In the genomic region with DNA sequence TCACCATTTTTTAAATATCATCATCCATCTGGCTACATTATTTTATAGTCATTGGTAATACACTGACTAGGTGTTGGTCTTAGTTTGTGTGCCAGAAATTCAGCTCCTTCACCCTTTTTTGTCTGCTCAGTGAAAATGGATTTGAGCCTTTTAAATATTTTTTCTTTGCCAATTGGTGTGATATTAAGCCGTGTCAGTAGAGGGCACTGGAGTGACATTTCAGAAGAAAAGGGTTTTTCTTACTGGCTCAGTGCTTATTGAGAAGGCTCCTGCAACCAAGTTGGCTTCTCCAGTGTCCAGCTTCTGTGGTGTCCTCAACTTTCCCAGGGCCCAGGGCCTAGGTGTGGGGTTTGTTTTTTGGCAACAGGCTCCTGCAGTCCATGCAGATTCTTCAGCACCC, we compare ENCODE assay signal across 9 cellular contexts.
DNase-seq lines count a peak whose midpoint lies in the region; ATAC-seq, FAIRE-seq and TF ChIP-seq lines count a peak whose summit lies in the region.
"Had no signal": no experiment of that assay in that cellular context is flagged by ENCODE, and none has a peak within 500 bp of the region (broad histone marks: within the 10 kb centered on the region; RNA-seq: fewer than 3 reads in every experiment).

No MANE protein-coding gene starts in this region.

- no peak overlapping the region for H3K4me3 ChIP-seq in epithelial cell of proximal tubule (ENCODE audit: low read depth, low read length)

- TF ChIP-seq CTCF in epithelial cell of proximal tubule (conservative IDR thresholded peaks at IDR 0.05; ENCODE audit: low read depth, low read length) = peak; percentile 63

- in situ Hi-C loops in ACHN (cut with HindIII; ENCODE audit: low pct_ligation_motif_present, low pct_unique_long_range_greater_than_20kb, low sequenced_read_pairs) = no loop called here

- no peak for FAIRE-seq in HTR-8/SVneo (lab: Jason Lieb, UNC)

- peak; percentile 60 for ATAC-seq in GM19351 (IDR thresholded peaks at IDR 0.05; ENCODE audit: unreplicated experiment)
- no peak for ATAC-seq in GM21390 (IDR thresholded peaks at IDR 0.05; ENCODE audit: unreplicated experiment)
- ATAC-seq in HG03520 (IDR thresholded peaks at IDR 0.05; ENCODE audit: unreplicated experiment) = no peak

- peak; percentile 28 for DNase-seq in ACHN
- peak; percentile 61 for DNase-seq in NCI-H748 (lab: John Stamatoyannopoulos, UW; ENCODE audit: unreplicated experiment)
- DNase-seq in epithelial cell of proximal tubule (ENCODE audit: low read depth) = no peak
- DNase-seq in NCI-H2107 treated with DMSO at 0.1 percent for 48 hours (lab: John Stamatoyannopoulos, UW; ENCODE audit: unreplicated experiment) = no peak
- DNase-seq in HTR-8/SVneo (ENCODE audit: insufficient read length, low spot score) = no peak
- DNase-seq: activated CD8-positive, alpha-beta memory T cell treated with anti-CD3 and anti-CD28 coated beads, Interleukin-2, amount 50 U/mL, for 48 hours had no signal

Comparison
In these comparisons a context has a peak if more than half of its experiments do, and no peak if none do; other contexts are left out.
1. DNase-seq: peak in ACHN (single experiment) and NCI-H748 (single experiment); none in epithelial cell of proximal tubule (single experiment), NCI-H2107 treated with DMSO at 0.1 percent for 48 hours (single experiment) and HTR-8/SVneo (single experiment).